8 cellular contexts compared by ENCODE assay signal in genomic region chr5:119287547-119288073, GRCh38.
A peak's percentile ranks its signal among the peaks of the same experiment; 100 is the strongest.
DNase-seq lines count a peak whose midpoint lies in the region; ATAC-seq, FAIRE-seq and TF ChIP-seq lines count a peak whose summit lies in the region.

No MANE protein-coding gene starts in this region.

- H3K36me3 ChIP-seq in kidney (ENCODE audit: control insufficient read depth in 1 of 2, insufficient read depth in 2 of 2, low read length in 2 of 2), result no peaks in the 10 kb centered on the region

- H3K27ac ChIP-seq in kidney (ENCODE audit: low read depth in 2 of 2, low read length in 2 of 2), result no peak overlapping the region

- H3K4me3 ChIP-seq in epithelial cell of esophagus (ENCODE audit: low read length) (no peak overlapping the region), kidney (ENCODE audit: low read length in 2 of 2) (no peak overlapping the region)

- ATAC-seq in GM18498 (IDR thresholded peaks at IDR 0.05; ENCODE audit: unreplicated experiment), result peak; percentile 46
- peak; percentile 41 for ATAC-seq in HG02852 (IDR thresholded peaks at IDR 0.05; ENCODE audit: unreplicated experiment)
- peak; percentile 50 for ATAC-seq in SK-N-SH treated with all-trans-retinoic acid at 6 μM for 48 hours

- intact Hi-C loops in kidney (cut with DNase I), result no loop called here

- no peak for TF ChIP-seq CTCF in epithelial cell of esophagus (IDR thresholded peaks at IDR 0.05; ENCODE audit: insufficient read depth, low read depth, low read length, missing control alignments)
- TF ChIP-seq CTCF in kidney (IDR thresholded peaks at IDR 0.05; ENCODE audit: borderline replicate concordance, extremely low read depth, insufficient read depth), result no peak

- FAIRE-seq in GM19239 (lab: Jason Lieb, UNC), result no peak
- FAIRE-seq in kidney (lab: Jason Lieb, UNC), result no peak

- DNase-seq in epithelial cell of esophagus (ENCODE audit: low read depth) (peak; percentile 55), putamen (ENCODE audit: low spot score) (no peak), GM19239 (ENCODE audit: insufficient read length, low spot score) (no peak), kidney (no peak), NCI-H187 treated with DMSO at 0.1 percent for 48 hours (lab: John Stamatoyannopoulos, UW) (no peak)

- peaks cover 0 to 3% of the 10 kb centered on the region in 2 donors for H3K4me1 ChIP-seq in kidney (ENCODE audit: control insufficient read depth in 1 of 2, insufficient read depth in 1 of 2, low read depth in 1 of 2, low read length in 2 of 2)

- no peaks in the 10 kb centered on the region for H3K9me3 ChIP-seq in kidney (ENCODE audit: control insufficient read depth in 1 of 2, low read length in 2 of 2)

- no peak overlapping the region for H3K9ac ChIP-seq in kidney (ENCODE audit: low read length in 2 of 2)

TF ChIP-seq in SK-N-SH treated with all-trans-retinoic acid at 6 μM for 48 hours, 23 proteins besides CTCF, POLR2A, EP300 and RAD21:
- no peak for TF ChIP-seq TSHZ2 (CRISPR knock-in tag; IDR thresholded peaks at IDR 0.05)
- TF ChIP-seq ZFP3 (CRISPR knock-in tag; IDR thresholded peaks at IDR 0.05), result no peak
- TF ChIP-seq ARNTL (CRISPR knock-in tag; IDR thresholded peaks at IDR 0.05; ENCODE audit: borderline replicate concordance, low read depth), result no peak
- TF ChIP-seq RARB (CRISPR knock-in tag; IDR thresholded peaks at IDR 0.05), result no peak
- TF ChIP-seq TCF4 (CRISPR knock-in tag; IDR thresholded peaks at IDR 0.05; ENCODE audit: borderline replicate concordance), result no peak
- no peak for TF ChIP-seq TOX (CRISPR knock-in tag; IDR thresholded peaks at IDR 0.05; ENCODE audit: borderline replicate concordance)
- no peak for TF ChIP-seq SNAI2 (CRISPR knock-in tag; IDR thresholded peaks at IDR 0.05)
